9 cellular contexts compared by ENCODE assay signal in genomic region chr2:195535911-195536522, GRCh38.
A peak's percentile ranks its signal among the peaks of the same experiment; 100 is the strongest.
DNase-seq lines count a peak whose midpoint lies in the region; ATAC-seq and TF ChIP-seq lines count a peak whose summit lies in the region.
"Had no signal": no experiment of that assay in that cellular context is flagged by ENCODE, and none has a peak within 500 bp of the region (broad histone marks: within the 10 kb centered on the region; RNA-seq: fewer than 3 reads in every experiment).

No MANE protein-coding gene starts in this region.

- H3K4me3 ChIP-seq in neural progenitor cell: no peak overlapping the region

- CTCF ChIA-PET in activated naive CD4-positive, alpha-beta T cell treated with anti-CD3 and anti-CD28 coated beads for 36 hours (lab: Charles Lee): interaction anchor here (0.9 to 7.5 kb wide), 4 partner anchors 24 to 39 kb away, joined by 3 to 56 read pairs (median 20); no protein-coding TSS in a partner anchor
- CTCF ChIA-PET in HEK293T (lab: Yijun Ruan, JAX): no interaction called here

- H3K36me3 Mint-ChIP-seq in activated naive CD4-positive, alpha-beta T cell treated with anti-CD3 and anti-CD28 coated beads for 36 hours (ENCODE audit: low read depth): peaks cover 19% of the 10 kb centered on the region
- no peaks in the 10 kb centered on the region for H3K36me3 Mint-ChIP-seq in neural progenitor cell

- intact Hi-C loops in activated naive CD4-positive, alpha-beta T cell treated with anti-CD3 and anti-CD28 coated beads for 36 hours (cut with micrococcal nuclease): loop anchor here (1.0 to 10.0 kb wide), 7 partner anchors 8 to 1766 kb away; partner anchors contain the start of gene PGAP1

- H3K9ac ChIP-seq in neural progenitor cell: no peak overlapping the region

- H3K9me3 ChIP-seq in neural progenitor cell (ENCODE audit: low read depth): no peaks in the 10 kb centered on the region

- H3K27me3 ChIP-seq in neural progenitor cell: no peaks in the 10 kb centered on the region

- peak overlapping the region; percentile 26 for H3K4me3 Mint-ChIP-seq in activated naive CD4-positive, alpha-beta T cell treated with anti-CD3 and anti-CD28 coated beads for 36 hours
- no peak overlapping the region for H3K4me3 Mint-ChIP-seq in neural progenitor cell

- no peaks in the 10 kb centered on the region for H3K79me2 ChIP-seq in neural progenitor cell (ENCODE audit: low read depth)

- H3F3A ChIP-seq in neural progenitor cell (ENCODE audit: low read depth): no peaks in the 10 kb centered on the region

- H3K27ac ChIP-seq in neural progenitor cell: no peak overlapping the region
- H3K27ac ChIP-seq: epithelial cell of prostate had no signal

- no peak for TF ChIP-seq CTCF in neural progenitor cell (IDR thresholded peaks at IDR 0.05)

- H3K27me3 Mint-ChIP-seq in activated naive CD4-positive, alpha-beta T cell treated with anti-CD3 and anti-CD28 coated beads for 36 hours (ENCODE audit: low read depth): no peaks in the 10 kb centered on the region
- H3K27me3 Mint-ChIP-seq in neural progenitor cell (ENCODE audit: insufficient read depth, low read depth): peaks cover 2% of the 10 kb centered on the region

- H3K4me1 ChIP-seq in neural progenitor cell: no peaks in the 10 kb centered on the region

- no peaks in the 10 kb centered on the region for H4K20me1 ChIP-seq in neural progenitor cell (ENCODE audit: low read depth)

- H3K4me1 Mint-ChIP-seq in activated naive CD4-positive, alpha-beta T cell treated with anti-CD3 and anti-CD28 coated beads for 36 hours (ENCODE audit: low read depth): peaks cover 89% of the 10 kb centered on the region
- H3K4me1 Mint-ChIP-seq in neural progenitor cell: peaks cover 32% of the 10 kb centered on the region

- no peak overlapping the region for H2AFZ ChIP-seq in neural progenitor cell (replicated peaks)

- DNase-seq in SKM-1 treated with dmso at 0.1 percent for 144 hours (lab: John Stamatoyannopoulos, UW; ENCODE audit: unreplicated experiment) (peak; percentile 94), HEK293T (ENCODE audit: extremely low spot score) (no peak), neural progenitor cell (ENCODE audit: low spot score) (no peak), DMS53 (lab: John Stamatoyannopoulos, UW) (no peak)
- DNase-seq in activated naive CD4-positive, alpha-beta T cell treated with anti-CD3 and anti-CD28 coated beads for 36 hours: peak; percentile 87
- DNase-seq in stimulated activated CD4-positive, alpha-beta T cell treated with anti-CD3 and anti-CD28 coated beads, Interleukin-15, amount 100 ng/mL, for 48 hours (ENCODE audit: low read depth in 2 of 2): peak; percentile 53 to 66

- ATAC-seq in GM18868 (IDR thresholded peaks at IDR 0.05; ENCODE audit: unreplicated experiment) (peak; percentile 97), HG03025 (IDR thresholded peaks at IDR 0.05; ENCODE audit: low FRiP score, unreplicated experiment) (peak; percentile 89)

- H3K36me3 ChIP-seq in neural progenitor cell: no peaks in the 10 kb centered on the region

- no peak overlapping the region for H3K4me2 ChIP-seq in neural progenitor cell

- H3K9me3 Mint-ChIP-seq in activated naive CD4-positive, alpha-beta T cell treated with anti-CD3 and anti-CD28 coated beads for 36 hours: peaks cover 2% of the 10 kb centered on the region
- H3K9me3 Mint-ChIP-seq in neural progenitor cell: no peaks in the 10 kb centered on the region

- H3K27ac Mint-ChIP-seq in activated naive CD4-positive, alpha-beta T cell treated with anti-CD3 and anti-CD28 coated beads for 36 hours: peak overlapping the region; percentile 98
- H3K27ac Mint-ChIP-seq in neural progenitor cell: no peak overlapping the region

- POLR2A ChIA-PET in HEK293T (lab: Yijun Ruan, JAX): no interaction called here

TF ChIP-seq in HEK293T, 16 proteins besides CTCF, POLR2A, EP300 and RAD21:
- TF ChIP-seq FOXA1 (IDR thresholded peaks at IDR 0.05) (no peak), ELF4 (IDR thresholded peaks at IDR 0.05) (no peak), ZNF384 (IDR thresholded peaks at IDR 0.05) (no peak), ARNT (IDR thresholded peaks at IDR 0.05) (no peak), CTBP1 (IDR thresholded peaks at IDR 0.05; ENCODE audit: borderline replicate concordance) (no peak), SP1 (IDR thresholded peaks at IDR 0.05) (no peak), SUZ12 (IDR thresholded peaks at IDR 0.05) (no peak), TARDBP (IDR thresholded peaks at IDR 0.05) (no peak), BHLHE40 (IDR thresholded peaks at IDR 0.05; ENCODE audit: borderline replicate concordance) (no peak), L3MBTL2 (conservative IDR thresholded peaks at IDR 0.05) (no peak), LEF1 (IDR thresholded peaks at IDR 0.05; ENCODE audit: borderline replicate concordance) (no peak), FOXK2 (IDR thresholded peaks at IDR 0.05) (no peak), NFRKB (IDR thresholded peaks at IDR 0.05) (no peak), PKNOX1 (IDR thresholded peaks at IDR 0.05) (no peak)
TF ChIP-seq in HEK293T: peak in this region for 0.

Comparison
In these comparisons a context has a peak if more than half of its experiments do, and no peak if none do; other contexts are left out.
1. DNase-seq: peak in SKM-1 treated with dmso at 0.1 percent for 144 hours (single experiment), activated naive CD4-positive, alpha-beta T cell treated with anti-CD3 and anti-CD28 coated beads for 36 hours (single experiment) and stimulated activated CD4-positive, alpha-beta T cell treated with anti-CD3 and anti-CD28 coated beads, Interleukin-15, amount 100 ng/mL, for 48 hours (2 of 2); none in HEK293T (single experiment), neural progenitor cell (single experiment) and DMS53 (single experiment).